Comparison of ENCODE assay signal across 19 cellular contexts in genomic region chr2:199404841-199405240, GRCh38. TPM values are rescaled to one million over a fixed set of nuclear protein-coding genes. Genes with fewer than 3 reads are reported as not detected.
A peak's percentile ranks its signal among the peaks of the same experiment; 100 is the strongest.
DNase-seq lines count a peak whose midpoint lies in the region; ATAC-seq, FAIRE-seq and TF ChIP-seq lines count a peak whose summit lies in the region.
"Had no signal": no experiment of that assay in that cellular context is flagged by ENCODE, and none has a peak within 500 bp of the region (broad histone marks: within the 10 kb centered on the region; RNA-seq: fewer than 3 reads in every experiment).

No MANE protein-coding gene starts in this region.

- no peaks in the 10 kb centered on the region for H4K20me1 ChIP-seq in OCI-LY1 (ENCODE audit: insufficient read depth, low read length)
- no peaks in the 10 kb centered on the region for H4K20me1 ChIP-seq in HepG2 (ENCODE audit: insufficient read depth, low read length)

- CTCF ChIA-PET in HepG2 (lab: Yijun Ruan, JAX; ENCODE audit: low intra/inter-chr PET ratio, low total read pairs): no interaction called here

- peak; percentile 65 for DNase-seq in EH (ENCODE audit: low read depth)
- peak; percentile 12 for DNase-seq in epithelial cell of prostate (ENCODE audit: low read depth, low spot score)
- no peak for DNase-seq in mucosa of descending colon
- DNase-seq in thyroid gland: no peak
- no peak for DNase-seq in HepG2 (ENCODE audit: low spot score)
- DNase-seq in effector memory CD4-positive, alpha-beta T cell: no peak
- DNase-seq: activated CD8-positive, alpha-beta T cell treated with anti-CD3 and anti-CD28 coated beads for 36 hours; activated naive CD8-positive, alpha-beta T cell treated with anti-CD3 and anti-CD28 coated beads, Interleukin-2, amount 50 U/mL, for 24 hours; BE2C; kidney glomerular epithelial cell; midbrain; NCI-H1048; NCI-H2171; stimulated activated CD4-positive, alpha-beta T cell treated with anti-CD3 and anti-CD28 coated beads, Interleukin-1b, Interleukin-23, amount 100 ng/mL, for 48 hours; T-cell had no signal

- H2AFZ ChIP-seq in OCI-LY1 (ENCODE audit: low read length) (no peak overlapping the region), HepG2 (ENCODE audit: low read length) (no peak overlapping the region)
- H2AFZ ChIP-seq: hepatocyte had no signal

- POLR2A ChIA-PET in HepG2 (lab: Yijun Ruan, JAX): no interaction called here

- intact Hi-C loops in mucosa of descending colon (cut with DNase I, micrococcal nuclease): no loop called here
- intact Hi-C loops in thyroid gland (cut with DNase I): no loop called here
- intact Hi-C loops in HepG2 (cut with micrococcal nuclease; ENCODE audit: unreplicated experiment): loop anchor here (1.0 to 2.0 kb wide), 2 partner anchors 54 to 81 kb away; no protein-coding TSS in a partner anchor

- TF ChIP-seq RAD21 in HepG2 (CRISPR knock-in tag; IDR thresholded peaks at IDR 0.05): no peak

- H3K9me3 ChIP-seq in OCI-LY1 (ENCODE audit: low read length) (no peaks in the 10 kb centered on the region), mucosa of descending colon (no peaks in the 10 kb centered on the region), thyroid gland (no peaks in the 10 kb centered on the region), HepG2 (ENCODE audit: low read length) (no peaks in the 10 kb centered on the region)
- H3K9me3 ChIP-seq in effector memory CD4-positive, alpha-beta T cell (ENCODE audit: control insufficient read depth, low read length): no peaks in the 10 kb centered on the region
- H3K9me3 ChIP-seq: BE2C, right atrium auricular region had no signal

- H3K4me1 ChIP-seq in OCI-LY1 (ENCODE audit: insufficient read depth, low read length, severe bottlenecking): peaks cover 22% of the 10 kb centered on the region
- H3K4me1 ChIP-seq in mucosa of descending colon (ENCODE audit: low read depth): peaks cover 7% of the 10 kb centered on the region
- no peaks in the 10 kb centered on the region for H3K4me1 ChIP-seq in thyroid gland
- H3K4me1 ChIP-seq in HepG2 (ENCODE audit: insufficient read depth, low read length): no peaks in the 10 kb centered on the region
- no peaks in the 10 kb centered on the region for H3K4me1 ChIP-seq in effector memory CD4-positive, alpha-beta T cell (ENCODE audit: control insufficient read depth, insufficient read depth, low read length, poor library complexity, severe bottlenecking)
- H3K4me1 ChIP-seq: BE2C, right atrium auricular region had no signal

- H3K4me2 ChIP-seq in OCI-LY1 (ENCODE audit: low read length): no peak overlapping the region
- H3K4me2 ChIP-seq in HepG2 (ENCODE audit: low read depth, low read length): no peak overlapping the region
- H3K4me2 ChIP-seq: hepatocyte had no signal

- H3F3A ChIP-seq in OCI-LY1 (ENCODE audit: insufficient read depth, low read length): no peaks in the 10 kb centered on the region

- TF ChIP-seq POLR2A in thyroid gland (IDR thresholded peaks at IDR 0.05) (no peak), HepG2 (IDR thresholded peaks at IDR 0.05; ENCODE audit: insufficient read depth in 1 of 2, low read depth in 2 of 2, low read length in 2 of 2) (no peak)

- WGBS in thyroid gland, 2 donors: 98% methylated on average over 1 of the region's 1 CpG
- 49% methylated on average over 1 of the region's 1 CpG for WGBS in HepG2 (ENCODE audit: low lambda C conversion rate)

- peaks cover 19% of the 10 kb centered on the region for H3K79me2 ChIP-seq in OCI-LY1 (ENCODE audit: insufficient read depth, low read length)
- H3K79me2 ChIP-seq in HepG2 (ENCODE audit: insufficient read depth, low read length): no peaks in the 10 kb centered on the region
- H3K79me2 ChIP-seq: hepatocyte had no signal

- peaks cover 78% of the 10 kb centered on the region for H3K36me3 ChIP-seq in OCI-LY1 (ENCODE audit: insufficient read depth, low read length)
- H3K36me3 ChIP-seq in mucosa of descending colon (ENCODE audit: low read depth): no peaks in the 10 kb centered on the region
- no peaks in the 10 kb centered on the region for H3K36me3 ChIP-seq in thyroid gland
- H3K36me3 ChIP-seq in HepG2 (replicated peaks in 1 of 2; ENCODE audit: control insufficient read depth in 1 of 2, insufficient read depth in 2 of 2, low read length in 2 of 2): no peaks in the 10 kb centered on the region
- no peaks in the 10 kb centered on the region for H3K36me3 ChIP-seq in effector memory CD4-positive, alpha-beta T cell (ENCODE audit: control insufficient read depth, insufficient read depth, low read length)
- H3K36me3 ChIP-seq: BE2C, right atrium auricular region had no signal

- H3K27ac ChIP-seq in OCI-LY1 (ENCODE audit: low read depth, low read length, poor library complexity, severe bottlenecking) (peak overlapping the region; percentile 33), epithelial cell of prostate (peak overlapping the region; percentile 66), thyroid gland (no peak overlapping the region), HepG2 (ENCODE audit: extremely low read length, insufficient read depth, low read length) (no peak overlapping the region)
- no peak overlapping the region for H3K27ac ChIP-seq in effector memory CD4-positive, alpha-beta T cell (ENCODE audit: insufficient read depth, low read length, poor library complexity, severe bottlenecking)
- H3K27ac ChIP-seq: hepatocyte, right atrium auricular region had no signal

- no peaks in the 10 kb centered on the region for H3K9me2 ChIP-seq in OCI-LY1 (ENCODE audit: low read depth, low read length)

- in situ Hi-C loops in HepG2 (cut with HindIII; ENCODE audit: extremely low pct_ligation_motif_present, low pct_unique_long_range_greater_than_20kb): no loop called here

- H3K4me3 ChIP-seq in OCI-LY1 (ENCODE audit: low read depth, low read length, poor library complexity, severe bottlenecking) (no peak overlapping the region), mucosa of descending colon (no peak overlapping the region), thyroid gland (replicated peaks in 1 of 3) (no peak overlapping the region), HepG2 (replicated peaks in 1 of 3; ENCODE audit: insufficient read depth in 1 of 3, low read depth in 2 of 3, low read length in 3 of 3) (no peak overlapping the region)
- no peak overlapping the region for H3K4me3 ChIP-seq in effector memory CD4-positive, alpha-beta T cell (ENCODE audit: insufficient read depth, low read depth, low read length, poor library complexity, severe bottlenecking)
- H3K4me3 ChIP-seq: hepatocyte, right atrium auricular region had no signal

- H3K27me3 ChIP-seq in OCI-LY1 (ENCODE audit: insufficient read depth, low read length) (no peaks in the 10 kb centered on the region), thyroid gland (no peaks in the 10 kb centered on the region), HepG2 (ENCODE audit: control insufficient read depth in 1 of 2, insufficient read depth in 2 of 2, low read length in 2 of 2) (no peaks in the 10 kb centered on the region)
- no peaks in the 10 kb centered on the region for H3K27me3 ChIP-seq in effector memory CD4-positive, alpha-beta T cell (replicated peaks; ENCODE audit: control insufficient read depth, insufficient read depth, low read length, poor library complexity, severe bottlenecking)
- H3K27me3 ChIP-seq: BE2C, hepatocyte, right atrium auricular region had no signal

- TF ChIP-seq CTCF in OCI-LY1 (IDR thresholded peaks at IDR 0.05; ENCODE audit: low read length) (no peak), mucosa of descending colon (IDR thresholded peaks at IDR 0.05) (no peak), thyroid gland (IDR thresholded peaks at IDR 0.05) (no peak), HepG2 (CRISPR knock-in tag; IDR thresholded peaks at IDR 0.05) (no peak)

- no TSS peak for BruUV-seq in HepG2 (replicated peaks; lab: Mats Ljungman, UMichigan)

- FAIRE-seq in HepG2 (lab: Jason Lieb, UNC): no peak

- no peak overlapping the region for H3K9ac ChIP-seq in OCI-LY1 (ENCODE audit: low read length)
- H3K9ac ChIP-seq in HepG2 (ENCODE audit: insufficient read depth, low read depth, low read length): no peak overlapping the region

- TF ChIP-seq EP300 in HepG2 (IDR thresholded peaks at IDR 0.05; ENCODE audit: low read depth in 2 of 2, low read length in 2 of 2): no peak
- no peak for TF ChIP-seq EP300 in HepG2 (CRISPR knock-in tag; IDR thresholded peaks at IDR 0.05; ENCODE audit: borderline replicate concordance)

- ATAC-seq in mucosa of descending colon: peak; percentile 22
- no peak for ATAC-seq in HepG2
- ATAC-seq in HG03378 (IDR thresholded peaks at IDR 0.05; ENCODE audit: unreplicated experiment): no peak
- ATAC-seq: activated CD8-positive, alpha-beta T cell treated with anti-CD3 and anti-CD28 coated beads for 36 hours; activated naive CD8-positive, alpha-beta T cell treated with anti-CD3 and anti-CD28 coated beads, Interleukin-2, amount 50 U/mL, for 24 hours; T-cell had no signal

RNA-seq across cellular contexts. Expression of gene SATB2, which starts 52.9 kb away (rescaled TPM):
- total RNA-seq in mucosa of descending colon (100 to 1,000 TPM; 125 to 328 (median 183) TPM), thyroid gland (1 to 10 TPM; 1.9 to 2.9 (median 1.9) TPM), HepG2 (2016; rRNA removed; fragmentation: Illumina TruSeq; extraction: Trizol) (5.2 and 5.5 TPM in 2 replicates)
- 33.3 and 40.2 TPM in 2 replicates for total RNA-seq in HepG2 (2016; cell fraction: cytosol; rRNA removed; fragmentation: Illumina TruSeq; extraction: Trizol; ENCODE audit: low read depth)
- total RNA-seq in HepG2 (2016; cell fraction: insoluble cytoplasmic fraction; rRNA removed; fragmentation: Illumina TruSeq; extraction: Trizol): 4.6 and 5.5 TPM in 2 replicates
- total RNA-seq in HepG2 (2016; cell fraction: membrane; rRNA removed; fragmentation: Illumina TruSeq; extraction: Trizol): 10.3 and 11.5 TPM in 2 replicates
- 14.8 and 18.4 TPM in 2 replicates for total RNA-seq in HepG2 (2016; cell fraction: nucleus; rRNA removed; fragmentation: Illumina TruSeq; extraction: Trizol)
- polyA plus RNA-seq in HepG2 (2011; rRNA removed): 2.5 and 4.3 TPM in 2 replicates
- 1.4 and 1.8 TPM in 2 replicates for polyA plus RNA-seq in HepG2 (2011; cell fraction: cytosol; rRNA removed)
- 10.0 and 10.6 TPM in 2 replicates for polyA plus RNA-seq in HepG2 (2011; cell fraction: nucleus; rRNA removed)
- polyA plus RNA-seq in HepG2 (2012): 2.3 and 3.7 TPM in 2 replicates
- 0.33 and 0.40 TPM in 2 replicates for polyA plus RNA-seq in HepG2 (2016; cell fraction: cytosol; fragmentation: Illumina TruSeq; extraction: Trizol; ENCODE audit: low read depth)
- 6.6 and 7.2 TPM in 2 replicates for polyA plus RNA-seq in HepG2 (2016; cell fraction: insoluble cytoplasmic fraction; fragmentation: Illumina TruSeq; extraction: Trizol; ENCODE audit: low read depth)
- 1.7 and 1.9 TPM in 2 replicates for polyA plus RNA-seq in HepG2 (2016; cell fraction: membrane; fragmentation: Illumina TruSeq; extraction: Trizol; ENCODE audit: low read depth)
- 12.5 and 13.9 TPM in 2 replicates for polyA plus RNA-seq in HepG2 (2016; cell fraction: nucleus; fragmentation: Illumina TruSeq; extraction: Trizol; ENCODE audit: insufficient read depth, low read depth)
- 4.6 and 7.1 TPM in 2 replicates for polyA minus RNA-seq in HepG2 (2011; rRNA and poly(A)+ RNA removed; ENCODE audit: low replicate concordance)
- polyA minus RNA-seq in HepG2 (2011; cell fraction: cytosol; rRNA and poly(A)+ RNA removed): 2.8 and 3.7 TPM in 2 replicates
- polyA minus RNA-seq in HepG2 (2011; cell fraction: nucleus; rRNA and poly(A)+ RNA removed): 19.8 and 22.8 TPM in 2 replicates

Comparison
In these comparisons a context has a peak if more than half of its experiments do, and no peak if none do; other contexts are left out.
1. DNase-seq: peak in EH (single experiment) and epithelial cell of prostate (single experiment); none in mucosa of descending colon (0 of 3), thyroid gland (0 of 2), HepG2 (single experiment) and effector memory CD4-positive, alpha-beta T cell (0 of 3).
2. H3K27ac ChIP-seq: peak in OCI-LY1 (single experiment) and epithelial cell of prostate (single experiment); none in thyroid gland (0 of 3), HepG2 (single experiment) and effector memory CD4-positive, alpha-beta T cell (single experiment).